ENCODE assay signal across 19 cellular contexts in genomic region chr17:17709815-17710321, GRCh38. TPM values are rescaled to one million over a fixed set of nuclear protein-coding genes. Genes with fewer than 3 reads are reported as not detected.
DNase-seq lines count a peak whose midpoint lies in the region; ATAC-seq and TF ChIP-seq lines count a peak whose summit lies in the region.
"Had no signal": no experiment of that assay in that cellular context is flagged by ENCODE, and none has a peak within 500 bp of the region (broad histone marks: within the 10 kb centered on the region; RNA-seq: fewer than 3 reads in every experiment).

No MANE protein-coding gene starts in this region.

- no peaks in the 10 kb centered on the region for H3K27me3 Mint-ChIP-seq in stimulated activated naive B cell treated with anti-CD40 and anti-IgM and Interleukin-4, amounts not matched to agents 10 μg/mL and 1 μg/mL and 100 μg/mL, for 72 hours
- no peaks in the 10 kb centered on the region for H3K27me3 Mint-ChIP-seq in natural killer cell treated with Interleukin-12 subunit alpha and Interleukin-12 subunit beta and Interleukin-15 and Interleukin-18, amount 100 ng/mL, for 72 hours
- H3K27me3 Mint-ChIP-seq: activated naive CD8-positive, alpha-beta T cell had no signal

- DNase-seq in SJSA1 (ENCODE audit: low read depth in 1 of 2, low spot score in 2 of 2): no peak
- peak in 25 of 42 donors; percentile 37 to 79 (median 58) for DNase-seq in head of caudate nucleus
- no peak for DNase-seq in stimulated activated naive B cell treated with anti-CD40 and anti-IgM and Interleukin-4, amounts not matched to agents 10 μg/mL and 1 μg/mL and 100 μg/mL, for 72 hours
- DNase-seq in NK-92 (lab: John Stamatoyannopoulos, UW; ENCODE audit: unreplicated experiment): no peak
- no peak for DNase-seq in spleen
- DNase-seq in NCI-H128 (lab: John Stamatoyannopoulos, UW; ENCODE audit: unreplicated experiment): no peak
- no peak for DNase-seq in natural killer cell treated with Interleukin-12 subunit alpha and Interleukin-12 subunit beta and Interleukin-15 and Interleukin-18, amount 100 ng/mL, for 72 hours (ENCODE audit: low spot score)
- DNase-seq: activated T-cell treated with anti-CD3 and anti-CD28 coated beads for 4 hours; BE2C; DMS79 treated with DMSO at 0.1 percent for 48 hours; natural killer cell; NCI-H2029 treated with DMSO at 0.1 percent for 48 hours; NCI-H526; RPMI8226; stimulated activated naive CD4-positive, alpha-beta T cell; T-helper 2 cell had no signal

- H3K36me3 Mint-ChIP-seq in stimulated activated naive B cell treated with anti-CD40 and anti-IgM and Interleukin-4, amounts not matched to agents 10 μg/mL and 1 μg/mL and 100 μg/mL, for 72 hours: peaks cover 9 to 24% of the 10 kb centered on the region in 2 donors
- H3K36me3 Mint-ChIP-seq in natural killer cell treated with Interleukin-12 subunit alpha and Interleukin-12 subunit beta and Interleukin-15 and Interleukin-18, amount 100 ng/mL, for 72 hours: no peaks in the 10 kb centered on the region
- H3K36me3 Mint-ChIP-seq: activated naive CD8-positive, alpha-beta T cell; natural killer cell had no signal

- H3K9me3 Mint-ChIP-seq in stimulated activated naive B cell treated with anti-CD40 and anti-IgM and Interleukin-4, amounts not matched to agents 10 μg/mL and 1 μg/mL and 100 μg/mL, for 72 hours: no peaks in the 10 kb centered on the region
- H3K9me3 Mint-ChIP-seq in natural killer cell treated with Interleukin-12 subunit alpha and Interleukin-12 subunit beta and Interleukin-15 and Interleukin-18, amount 100 ng/mL, for 72 hours: no peaks in the 10 kb centered on the region
- H3K9me3 Mint-ChIP-seq: natural killer cell had no signal

- TF ChIP-seq CTCF in C4-2B (conservative IDR thresholded peaks at IDR 0.05) (no peak), spleen (IDR thresholded peaks at IDR 0.05 in 8 of 11, conservative IDR thresholded peaks at IDR 0.05 in 3 of 11) (no peak)

- H3K4me1 Mint-ChIP-seq in stimulated activated naive B cell treated with anti-CD40 and anti-IgM and Interleukin-4, amounts not matched to agents 10 μg/mL and 1 μg/mL and 100 μg/mL, for 72 hours: peaks cover 38 to 40% of the 10 kb centered on the region in 2 donors
- peaks cover 16 to 23% of the 10 kb centered on the region in 2 donors for H3K4me1 Mint-ChIP-seq in natural killer cell treated with Interleukin-12 subunit alpha and Interleukin-12 subunit beta and Interleukin-15 and Interleukin-18, amount 100 ng/mL, for 72 hours (ENCODE audit: low read depth in 2 of 2)

- H3K27ac Mint-ChIP-seq in stimulated activated naive B cell treated with anti-CD40 and anti-IgM and Interleukin-4, amounts not matched to agents 10 μg/mL and 1 μg/mL and 100 μg/mL, for 72 hours: peak overlapping the region; percentile 70
- H3K27ac Mint-ChIP-seq in natural killer cell treated with Interleukin-12 subunit alpha and Interleukin-12 subunit beta and Interleukin-15 and Interleukin-18, amount 100 ng/mL, for 72 hours: no peak overlapping the region
- H3K27ac Mint-ChIP-seq: activated naive CD8-positive, alpha-beta T cell had no signal

- H3K4me3 ChIP-seq in SJSA1: no peak overlapping the region
- H3K4me3 ChIP-seq in spleen: no peak overlapping the region

- no peak for ATAC-seq in stimulated activated naive B cell treated with anti-CD40 and anti-IgM and Interleukin-4, amounts not matched to agents 10 μg/mL and 1 μg/mL and 100 μg/mL, for 72 hours (replicated peaks)
- no peak for ATAC-seq in natural killer cell treated with Interleukin-12 subunit alpha and Interleukin-12 subunit beta and Interleukin-15 and Interleukin-18, amount 100 ng/mL, for 72 hours
- ATAC-seq: left lobe of liver, natural killer cell had no signal

- H3K9me3 ChIP-seq in SJSA1 (replicated peaks) (no peaks in the 10 kb centered on the region), spleen (no peaks in the 10 kb centered on the region)
- H3K9me3 ChIP-seq: BE2C had no signal

- TF ChIP-seq POLR2A in spleen (IDR thresholded peaks at IDR 0.05): no peak

- peaks cover 60% of the 10 kb centered on the region for H3K4me1 ChIP-seq in SJSA1 (replicated peaks)
- peaks cover 24 to 81% (median 54%) of the 10 kb centered on the region in 6 donors for H3K4me1 ChIP-seq in spleen
- H3K4me1 ChIP-seq: BE2C had no signal

- no peaks in the 10 kb centered on the region for H3K27me3 ChIP-seq in SJSA1 (replicated peaks)
- H3K27me3 ChIP-seq in spleen (replicated peaks in 1 of 7): no peaks in the 10 kb centered on the region
- H3K27me3 ChIP-seq: BE2C had no signal

- 92 to 95% (median 93%) methylated on average over 15 of the region's 15 CpGs for WGBS in spleen, 5 donors

- H3K36me3 ChIP-seq in SJSA1 (peaks cover 32% of the 10 kb centered on the region), spleen (peaks cover 0 to 20% (median 0%) of the 10 kb centered on the region in 6 donors)
- H3K36me3 ChIP-seq: BE2C had no signal

- H3K4me3 Mint-ChIP-seq in stimulated activated naive B cell treated with anti-CD40 and anti-IgM and Interleukin-4, amounts not matched to agents 10 μg/mL and 1 μg/mL and 100 μg/mL, for 72 hours: no peak overlapping the region
- H3K4me3 Mint-ChIP-seq in natural killer cell treated with Interleukin-12 subunit alpha and Interleukin-12 subunit beta and Interleukin-15 and Interleukin-18, amount 100 ng/mL, for 72 hours: no peak overlapping the region
- H3K4me3 Mint-ChIP-seq: activated naive CD8-positive, alpha-beta T cell; natural killer cell had no signal

- peak overlapping the region; percentile 76 for H3K27ac ChIP-seq in C4-2B
- peak overlapping the region; percentile 74 for H3K27ac ChIP-seq in SJSA1
- peak overlapping the region in 1 of 8 donors; percentile 55 for H3K27ac ChIP-seq in spleen

- intact Hi-C loops in head of caudate nucleus (cut with DNase I): no loop called here
- intact Hi-C loops in spleen (cut with DNase I; ENCODE audit: low total_unique reads): no loop called here

RNA-seq across cellular contexts. Expression of gene RAI1, which starts 28.6 kb away (rescaled TPM):
- 7.6 and 12.7 TPM in 2 replicates for total RNA-seq in SJSA1 (2014; rRNA removed; shearing (Covaris generic))
- total RNA-seq in spleen: 10 to 100 TPM; 28.9 to 61.9 (median 40.3) TPM
- 10 to 100 TPM in 1 of 3 donors, 1 to 10 TPM in 2; 5.4 to 19.7 (median 6.1) TPM for polyA plus RNA-seq in spleen
- 10 to 100 TPM; 15.8 to 31.0 TPM for total RNA-seq in natural killer cell treated with Interleukin-12 subunit alpha and Interleukin-12 subunit beta and Interleukin-15 and Interleukin-18, amount 100 ng/mL, for 72 hours

Comparison
In these comparisons a context has a peak if more than half of its experiments do, and no peak if none do; other contexts are left out.
1. DNase-seq: peak in head of caudate nucleus (25 of 42); none in SJSA1 (0 of 2), stimulated activated naive B cell treated with anti-CD40 and anti-IgM and Interleukin-4, amounts not matched to agents 10 μg/mL and 1 μg/mL and 100 μg/mL, for 72 hours (single experiment), NK-92 (single experiment), spleen (single experiment), NCI-H128 (single experiment) and natural killer cell treated with Interleukin-12 subunit alpha and Interleukin-12 subunit beta and Interleukin-15 and Interleukin-18, amount 100 ng/mL, for 72 hours (single experiment).